In the genomic region with DNA sequence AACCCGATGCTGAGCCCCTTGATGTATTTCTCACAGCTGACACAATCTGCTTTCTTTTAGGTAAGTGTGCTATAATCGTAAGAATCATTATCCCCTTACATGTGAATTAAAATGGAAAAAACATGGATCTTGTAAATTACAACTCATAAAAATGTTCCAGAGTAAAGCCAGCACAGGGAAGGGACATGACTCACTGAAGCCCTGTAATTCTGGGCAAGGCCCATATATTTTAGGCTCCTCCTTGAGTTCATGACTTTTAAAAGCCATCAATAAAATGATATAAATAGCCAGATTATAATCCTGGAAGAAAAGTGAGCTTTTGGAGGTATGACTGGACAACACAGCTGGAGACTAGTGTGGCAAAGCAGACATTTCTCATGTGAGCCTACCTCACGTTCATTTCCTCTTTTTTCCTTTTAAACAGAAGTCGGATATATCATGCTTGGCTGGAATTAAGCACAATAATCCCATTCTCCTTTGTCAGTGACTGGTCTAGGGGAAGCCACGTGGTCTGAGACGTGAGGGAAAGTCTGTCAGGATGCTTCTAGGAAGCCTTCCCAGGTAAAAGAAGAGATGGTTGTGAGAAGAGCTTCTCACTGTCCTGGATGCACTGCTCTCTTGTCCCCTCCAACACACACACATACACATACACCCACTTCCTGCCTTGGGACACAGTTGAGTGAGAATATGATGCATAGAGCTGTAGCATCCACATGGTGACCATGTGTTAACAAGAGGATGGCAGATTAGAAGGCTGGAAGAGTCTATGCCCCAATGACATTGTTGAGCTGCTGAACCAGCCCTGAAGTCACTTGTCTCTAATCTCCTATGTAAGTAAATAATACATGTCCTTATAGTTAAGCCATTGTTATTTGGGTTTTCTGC, we compare ENCODE assay signal across 1 cellular context.
TF ChIP-seq lines count a peak whose summit lies in the region.

No MANE protein-coding gene starts in this region.

TF ChIP-seq in WTC11, 78 proteins besides CTCF, POLR2A, EP300 and RAD21 (continued from another document):
- TF ChIP-seq KAT7 (CRISPR knock-in tag; IDR thresholded peaks at IDR 0.05; ENCODE audit: borderline replicate concordance) (no peak), JUN (CRISPR knock-in tag; IDR thresholded peaks at IDR 0.05) (no peak), ZNF232 (CRISPR knock-in tag; IDR thresholded peaks at IDR 0.05) (no peak), ERG (CRISPR knock-in tag; IDR thresholded peaks at IDR 0.05) (no peak), ZNF396 (CRISPR knock-in tag; IDR thresholded peaks at IDR 0.05; ENCODE audit: borderline replicate concordance) (no peak)
